ENCODE assay signal across 8 cellular contexts in the genomic region with DNA sequence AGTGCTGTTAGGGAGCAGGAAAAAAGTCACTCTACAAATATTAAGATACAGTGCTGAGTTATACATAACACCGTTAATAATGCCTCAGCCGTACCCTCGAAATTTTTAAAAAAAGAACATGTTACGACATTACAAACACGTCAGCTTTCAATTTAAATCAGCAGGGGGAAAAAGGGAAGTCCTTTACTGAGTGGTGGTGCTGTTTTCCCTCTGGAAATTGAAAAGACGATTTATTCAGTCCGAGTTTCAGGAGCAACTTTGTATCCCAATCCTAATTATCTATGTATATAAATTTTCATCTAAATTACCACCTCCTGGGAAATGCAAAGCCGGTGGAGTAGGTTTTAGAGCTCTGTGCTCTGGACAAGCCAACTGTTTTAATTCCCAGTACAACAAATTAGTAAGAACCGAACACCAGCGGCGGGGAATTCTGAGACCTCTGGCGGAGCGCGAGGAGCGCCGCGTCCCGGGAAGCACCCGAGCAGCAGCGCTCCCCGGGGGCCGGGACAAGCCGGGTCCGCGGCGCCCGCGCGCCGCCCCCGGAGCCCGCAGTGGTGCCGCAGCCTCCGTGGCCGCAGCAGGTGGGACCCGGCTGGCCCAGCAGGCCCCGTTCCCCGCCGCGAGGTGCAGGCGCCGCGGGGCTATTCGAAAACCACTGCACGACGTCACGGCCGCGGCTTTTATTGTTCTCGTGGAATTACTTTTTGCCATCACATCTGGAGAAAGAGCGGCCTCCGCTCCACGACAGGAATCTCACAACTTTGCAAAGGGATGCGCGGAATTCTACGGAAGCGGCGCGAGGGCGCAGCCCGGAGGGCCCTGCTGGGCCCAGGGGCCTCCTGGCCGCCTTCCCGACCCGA.
DNase-seq lines count a peak whose midpoint lies in the region; ATAC-seq, FAIRE-seq and TF ChIP-seq lines count a peak whose summit lies in the region.

No MANE protein-coding gene starts in this region.

- H3K27me3 ChIP-seq in endocrine pancreas (ENCODE audit: control insufficient read depth, insufficient read depth, low read length), result peaks cover 2% of the 10 kb centered on the region

- H3K9me3 Mint-ChIP-seq in memory B cell, result no peaks in the 10 kb centered on the region

- no peaks in the 10 kb centered on the region for H3K36me3 Mint-ChIP-seq in memory B cell

- FAIRE-seq in H54 (lab: Jason Lieb, UNC), result no peak

- H3K4me3 Mint-ChIP-seq in memory B cell, result peak overlapping the region; percentile 91

- H3K4me3 ChIP-seq in endocrine pancreas (ENCODE audit: control insufficient read depth, insufficient read depth, low read length), result peak overlapping the region; percentile 73

- no peak overlapping the region for H3K27ac Mint-ChIP-seq in memory B cell

- no peak for TF ChIP-seq CTCF in GM10266 (IDR thresholded peaks at IDR 0.05; ENCODE audit: control insufficient read depth, insufficient read depth, low read depth, missing control alignments)

- ATAC-seq in memory B cell (ENCODE audit: low read depth) (peak; percentile 1), HG03135 (IDR thresholded peaks at IDR 0.05; ENCODE audit: unreplicated experiment) (no peak)

- peaks cover 7% of the 10 kb centered on the region for H3K4me1 ChIP-seq in endocrine pancreas (ENCODE audit: control insufficient read depth, insufficient read depth, low read length)

- no peak overlapping the region for H3K9ac ChIP-seq in endocrine pancreas (ENCODE audit: control insufficient read depth, insufficient read depth, low read length)

- no peak for TF ChIP-seq POLR2A in H54 (IDR thresholded peaks at IDR 0.05; ENCODE audit: low read depth, low read length)

- H3K27ac ChIP-seq in substantia nigra (ENCODE audit: low read depth, low read length, poor library complexity, severe bottlenecking), result no peak overlapping the region

- no peaks in the 10 kb centered on the region for H3K9me3 ChIP-seq in endocrine pancreas (ENCODE audit: control insufficient read depth, low read length)

- peaks cover 13% of the 10 kb centered on the region for H3K4me1 Mint-ChIP-seq in memory B cell

- H3K27me3 Mint-ChIP-seq in memory B cell, result no peaks in the 10 kb centered on the region

- H3K36me3 ChIP-seq in endocrine pancreas (ENCODE audit: control insufficient read depth, insufficient read depth, low read length), result no peaks in the 10 kb centered on the region

- DNase-seq in GM10266 (ENCODE audit: extremely low spot score) (peak; percentile 67), H54 (ENCODE audit: insufficient read length, low spot score) (peak; percentile 40), MV-4-11 (lab: John Stamatoyannopoulos, UW) (peak; percentile 72), memory B cell (ENCODE audit: low spot score in 2 of 2) (peak in 1 of 2 donors; percentile 2), substantia nigra (lab: John Stamatoyannopoulos, UW) (peak in 31 of 49 donors; percentile 1 to 56 (median 19))
- DNase-seq in activated CD4-positive, alpha-beta T cell treated with anti-CD3 and anti-CD28 coated beads for 4 hours, result peak; percentile 6 to 9
